ENCODE assay signal across 12 cellular contexts in the genomic region with DNA sequence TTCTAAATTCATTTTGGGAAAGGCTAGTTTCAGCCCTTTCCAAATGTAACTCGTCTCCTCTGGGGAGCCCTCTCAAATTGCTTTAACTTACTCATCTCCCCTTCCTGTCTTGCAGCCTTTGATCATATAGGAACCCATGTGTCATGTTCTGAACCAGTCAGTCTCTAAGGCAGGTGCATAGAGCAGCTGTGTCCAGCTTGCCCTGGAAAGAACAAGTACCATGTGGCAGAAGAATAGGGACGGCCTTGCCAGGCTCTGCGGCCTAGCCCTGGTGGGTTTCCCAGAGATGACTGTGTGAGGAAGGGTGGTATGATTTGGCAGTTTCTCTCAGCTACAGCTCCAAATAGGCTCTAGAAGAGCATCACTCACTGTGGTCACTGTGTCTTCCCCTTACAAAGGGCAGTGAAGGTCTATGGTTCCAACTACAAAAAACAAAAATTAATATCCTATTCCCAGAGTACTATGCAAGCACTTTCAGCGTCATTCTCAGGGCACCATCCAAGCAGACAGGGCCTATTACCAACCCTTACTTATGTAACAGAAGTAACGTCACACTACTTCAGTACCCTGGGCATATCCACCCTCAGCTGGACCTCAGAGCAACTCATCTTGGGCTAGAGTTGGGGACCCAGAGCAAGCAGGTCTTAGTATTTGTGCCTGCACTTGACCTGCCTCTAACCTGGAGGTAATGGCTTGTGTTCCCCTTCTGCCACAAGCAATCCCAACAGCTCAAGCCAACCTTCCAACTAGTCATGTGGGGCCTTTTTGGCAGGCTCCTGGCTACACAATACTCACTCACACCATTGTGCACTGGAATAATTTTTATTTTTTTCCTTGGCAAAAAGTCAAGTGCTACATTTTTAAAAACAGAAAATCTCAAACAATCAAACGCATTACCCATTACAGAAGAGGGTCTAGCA. TPM values are rescaled to one million over a fixed set of nuclear protein-coding genes. Genes with fewer than 3 reads are reported as not detected.
A peak's percentile ranks its signal among the peaks of the same experiment; 100 is the strongest.
DNase-seq lines count a peak whose midpoint lies in the region; ATAC-seq and TF ChIP-seq lines count a peak whose summit lies in the region.
"Had no signal": no experiment of that assay in that cellular context is flagged by ENCODE, and none has a peak within 500 bp of the region (broad histone marks: within the 10 kb centered on the region; RNA-seq: fewer than 3 reads in every experiment).

No MANE protein-coding gene starts in this region.

- H3K27ac ChIP-seq in RWPE1 (peak overlapping the region; percentile 9; the same call in 1 of the 2 replicates), heart left ventricle (peak overlapping the region; percentile 28 to 88 (median 53))

- TF ChIP-seq POLR2A in heart left ventricle (IDR thresholded peaks at IDR 0.05): no peak

- CTCF ChIA-PET in RWPE1 (lab: Yijun Ruan, JAX): interaction anchor here (0.6 kb wide), 1 partner anchor 48 kb away, joined by 3 read pairs; no protein-coding TSS in a partner anchor

- ATAC-seq in heart left ventricle (peak; percentile 37 to 75 (median 50)), GM21447 (IDR thresholded peaks at IDR 0.05; ENCODE audit: unreplicated experiment) (no peak)
- ATAC-seq: effector memory CD8-positive, alpha-beta T cell; stimulated activated naive B cell treated with anti-CD40 and anti-IgM and Interleukin-4, amounts not matched to agents 10 μg/mL and 1 μg/mL and 100 μg/mL, for 72 hours had no signal

- H3K36me3 ChIP-seq in heart left ventricle: peaks cover 0 to 56% (median 46%) of the 10 kb centered on the region in 9 donors

- H3K9me3 ChIP-seq in heart left ventricle: no peaks in the 10 kb centered on the region

- intact Hi-C loops in heart left ventricle (cut with DNase I): loop anchor here in 1 of 10 donors (10.0 kb wide), 1 partner anchor 169 kb away; no protein-coding TSS in a partner anchor

- no peak overlapping the region for H3K4me3 ChIP-seq in heart left ventricle

- POLR2A ChIA-PET in RWPE1 (lab: Yijun Ruan, JAX; ENCODE audit: low non-redundant PET): no interaction called here

- DNase-seq in C1 segment of cervical spinal cord (lab: John Stamatoyannopoulos, UW) (peak in 9 of 14 donors; percentile 1 to 34 (median 15)), RWPE1 (ENCODE audit: low spot score) (no peak), heart left ventricle (peak in 3 of 5 donors; percentile 20 to 45 (median 30)), putamen (ENCODE audit: low spot score) (peak; percentile 39), NCI-H82 treated with DMSO at 0.1 percent for 48 hours (lab: John Stamatoyannopoulos, UW; ENCODE audit: unreplicated experiment) (no peak)
- no peak for DNase-seq in activated CD8-positive, alpha-beta memory T cell treated with anti-CD3 and anti-CD28 coated beads, Interleukin-2, amount 50 U/mL, for 4 hours
- no peak for DNase-seq in stimulated activated naive CD4-positive, alpha-beta T cell treated with Interleukin-2 at 50 U/mL for 16 hours (lab: John Stamatoyannopoulos, UW)
- DNase-seq: activated effector memory CD4-positive, alpha-beta T cell treated with Interleukin-2 at 50 U/mL for 16 hours; effector memory CD8-positive, alpha-beta T cell; NCI-H1930; stimulated activated naive B cell treated with anti-CD40 and anti-IgM and Interleukin-4, amounts not matched to agents 10 μg/mL and 1 μg/mL and 100 μg/mL, for 72 hours had no signal

- WGBS in heart left ventricle, 4 donors: 77 to 79% (median 78%) methylated on average over 6 of the region's 6 CpGs

- TF ChIP-seq CTCF in RWPE1 (conservative IDR thresholded peaks at IDR 0.05; ENCODE audit: low read depth) (no peak), heart left ventricle (IDR thresholded peaks at IDR 0.05) (no peak)

- no peaks in the 10 kb centered on the region for H3K27me3 ChIP-seq in heart left ventricle

- peaks cover 0 to 45% (median 13%) of the 10 kb centered on the region in 12 donors for H3K4me1 ChIP-seq in heart left ventricle

RNA-seq across cellular contexts. Expression of gene UBAP2, which starts 37.2 kb away (rescaled TPM):
- total RNA-seq in heart left ventricle: 10 to 100 TPM; 22.6 to 36.2 (median 30.7) TPM
- polyA plus RNA-seq in heart left ventricle: 10 to 100 TPM; 12.9 to 15.2 TPM

RNA-seq across cellular contexts. Expression of gene DCAF12, which starts 40.7 kb away (rescaled TPM):
- total RNA-seq in heart left ventricle: 10 to 100 TPM; 14.2 to 29.4 (median 16.7) TPM
- 10 to 100 TPM in 1 of 2 donors, 1 to 10 TPM in 1; 5.6 to 17.8 TPM for polyA plus RNA-seq in heart left ventricle

Comparison
In these comparisons a context has a peak if more than half of its experiments do, and no peak if none do; other contexts are left out.
1. DNase-seq: peak in C1 segment of cervical spinal cord (9 of 14), heart left ventricle (3 of 5) and putamen (single experiment); none in RWPE1 (single experiment), activated CD8-positive, alpha-beta memory T cell treated with anti-CD3 and anti-CD28 coated beads, Interleukin-2, amount 50 U/mL, for 4 hours (single experiment), NCI-H82 treated with DMSO at 0.1 percent for 48 hours (single experiment) and stimulated activated naive CD4-positive, alpha-beta T cell treated with Interleukin-2 at 50 U/mL for 16 hours (single experiment).